ENCODE assay signal across 9 cellular contexts in the genomic region with DNA sequence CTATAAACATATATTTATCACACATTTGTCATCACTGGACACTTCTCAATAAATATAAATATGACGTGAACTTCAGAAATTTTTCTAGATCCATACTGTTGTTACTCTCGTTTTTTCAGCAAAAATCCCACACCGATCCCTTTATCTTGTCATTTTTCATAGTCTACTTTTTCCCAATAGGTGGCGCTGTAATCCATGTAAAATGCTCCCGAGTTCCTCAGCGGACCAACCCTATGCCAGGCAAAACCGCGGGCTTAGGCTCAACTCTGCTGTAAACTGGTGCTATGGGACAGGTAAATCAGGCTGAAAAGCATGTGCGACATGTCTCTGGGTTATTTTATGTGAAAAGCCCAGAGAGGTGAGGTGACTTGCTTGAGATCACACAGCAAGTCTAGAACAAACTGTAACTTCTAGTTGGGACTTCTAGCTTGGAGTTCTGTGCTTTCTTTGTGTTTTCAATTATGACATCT.
DNase-seq lines count a peak whose midpoint lies in the region; ATAC-seq and TF ChIP-seq lines count a peak whose summit lies in the region.
"Had no signal": no experiment of that assay in that cellular context is flagged by ENCODE, and none has a peak within 500 bp of the region (broad histone marks: within the 10 kb centered on the region; RNA-seq: fewer than 3 reads in every experiment).

No MANE protein-coding gene starts in this region.

- no peaks in the 10 kb centered on the region for H3K27me3 Mint-ChIP-seq in osteocyte (ENCODE audit: unreplicated experiment)

- CTCF ChIA-PET in A673 (lab: Charles Lee) = interaction anchor here (0.6 kb wide), 1 partner anchor 175 kb away, joined by 4 read pairs; no protein-coding TSS in a partner anchor

- no peaks in the 10 kb centered on the region for H3K27me3 ChIP-seq in A673 (replicated peaks; ENCODE audit: insufficient read depth, low read depth, low read length, poor library complexity)
- H3K27me3 ChIP-seq: neutrophil had no signal

- peak; percentile 87 for DNase-seq in A673 (ENCODE audit: low spot score)
- peak; percentile 20 for DNase-seq in GM10266 (ENCODE audit: extremely low spot score)
- peak; percentile 54 for DNase-seq in NCI-H2107 (lab: John Stamatoyannopoulos, UW)
- DNase-seq in globus pallidus (ENCODE audit: low spot score) = peak; percentile 46
- DNase-seq in osteocyte (ENCODE audit: extremely low spot score, unreplicated experiment) = no peak

- H3K36me3 Mint-ChIP-seq in osteocyte (ENCODE audit: unreplicated experiment) = no peaks in the 10 kb centered on the region

- TF ChIP-seq CTCF in A673 (conservative IDR thresholded peaks at IDR 0.05; ENCODE audit: low read depth, low read length) (peak; percentile 81), GM10266 (IDR thresholded peaks at IDR 0.05; ENCODE audit: control insufficient read depth, insufficient read depth, low read depth, missing control alignments) (peak; percentile 60), WI38 (IDR thresholded peaks at IDR 0.05; ENCODE audit: low read depth, low read length) (peak; percentile 56), osteocyte (IDR thresholded peaks at IDR 0.05) (peak; percentile 79)

- H3K4me3 ChIP-seq in A673 (ENCODE audit: low read depth, low read length, poor library complexity, severe bottlenecking) (no peak overlapping the region), WI38 (ENCODE audit: low read depth, low read length) (no peak overlapping the region)

- no peaks in the 10 kb centered on the region for H3K9me3 ChIP-seq in A673 (ENCODE audit: low read depth, low read length, poor library complexity, severe bottlenecking)
- H3K9me3 ChIP-seq: neutrophil had no signal

- ATAC-seq in HG02870 (IDR thresholded peaks at IDR 0.05; ENCODE audit: unreplicated experiment) = peak; percentile 73
- no peak for ATAC-seq in HG03378 (IDR thresholded peaks at IDR 0.05; ENCODE audit: unreplicated experiment)

- no TSS peak for BruUV-seq in A673 (replicated peaks; lab: Mats Ljungman, UMichigan)

- no peak overlapping the region for H3K4me3 Mint-ChIP-seq in osteocyte (ENCODE audit: unreplicated experiment)

- intact Hi-C loops in A673 (cut with micrococcal nuclease; ENCODE audit: unreplicated experiment) = loop anchor here (1.0 to 10.0 kb wide), 7 partner anchors 103 to 560 kb away; a partner anchor contains a TSS

- peaks cover 29% of the 10 kb centered on the region for H3K4me1 Mint-ChIP-seq in osteocyte (ENCODE audit: unreplicated experiment)

- H3K9me3 Mint-ChIP-seq in osteocyte (ENCODE audit: unreplicated experiment) = no peaks in the 10 kb centered on the region

- H3K27ac Mint-ChIP-seq in osteocyte (ENCODE audit: unreplicated experiment) = no peak overlapping the region

- POLR2A ChIA-PET in A673 (lab: Charles Lee; ENCODE audit: low non-redundant PET) = no interaction called here

- no peaks in the 10 kb centered on the region for H3K36me3 ChIP-seq in A673 (ENCODE audit: insufficient read depth, low read length, poor library complexity, severe bottlenecking)
- H3K36me3 ChIP-seq: neutrophil had no signal

- no peak overlapping the region for H3K27ac ChIP-seq in A673 (ENCODE audit: low read depth, low read length, poor library complexity, severe bottlenecking)
- H3K27ac ChIP-seq: neutrophil had no signal

- peaks cover 4% of the 10 kb centered on the region for H3K4me1 ChIP-seq in A673 (ENCODE audit: insufficient read depth, low read length, poor library complexity, severe bottlenecking)
